Comparison of ENCODE assay signal across 1 cellular context in the genomic region with DNA sequence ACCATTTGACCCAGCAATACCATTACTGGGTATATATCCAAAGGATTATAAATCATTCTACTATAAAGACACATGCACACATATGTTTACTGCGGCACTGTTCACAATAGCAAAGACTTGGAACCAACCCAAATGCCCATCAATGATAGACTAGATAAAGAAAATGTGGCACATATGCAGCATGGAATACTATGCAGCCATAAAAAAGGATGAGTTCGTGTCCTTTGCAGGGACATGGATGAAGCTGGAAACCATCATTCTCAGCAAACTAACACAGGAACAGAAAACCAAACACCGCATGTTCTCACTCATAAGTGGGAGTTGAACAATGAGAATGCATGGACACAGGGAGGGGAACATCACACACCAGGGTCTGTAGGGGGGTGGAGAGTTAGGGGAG. TPM values are rescaled to one million over a fixed set of nuclear protein-coding genes. Genes with fewer than 3 reads are reported as not detected.
"Had no signal": no experiment of that assay in that cellular context is flagged by ENCODE, and none has a peak within 500 bp of the region (broad histone marks: within the 10 kb centered on the region; RNA-seq: fewer than 3 reads in every experiment).

No MANE protein-coding gene starts in this region.

RNA-seq across cellular contexts. Expression of gene ANLN, which starts 6.4 kb away (rescaled TPM):
- polyA plus RNA-seq: naive thymus-derived CD8-positive, alpha-beta T cell had no signal
